8 cellular contexts compared by ENCODE assay signal in genomic region chr17:60971515-60972369, GRCh38.
A peak's percentile ranks its signal among the peaks of the same experiment; 100 is the strongest.
DNase-seq lines count a peak whose midpoint lies in the region; FAIRE-seq and TF ChIP-seq lines count a peak whose summit lies in the region.

No MANE protein-coding gene starts in this region.

- CTCF ChIA-PET in OCI-LY7 (lab: Charles Lee; ENCODE audit: unreplicated experiment), result no interaction called here

- intact Hi-C loops in OCI-LY7 (cut with micrococcal nuclease; ENCODE audit: unreplicated experiment), result no loop called here

- no peak overlapping the region for H3K4me2 ChIP-seq in OCI-LY7 (ENCODE audit: low read length)

- H3K36me3 ChIP-seq in OCI-LY7 (ENCODE audit: insufficient read depth, low read length), result no peaks in the 10 kb centered on the region

- no peaks in the 10 kb centered on the region for H3K79me2 ChIP-seq in OCI-LY7 (ENCODE audit: insufficient read depth, low read depth, low read length)

- no peaks in the 10 kb centered on the region for H4K20me1 ChIP-seq in OCI-LY7 (ENCODE audit: insufficient read depth, low read length)

- no peaks in the 10 kb centered on the region for H3K4me1 ChIP-seq in OCI-LY7 (ENCODE audit: insufficient read depth, low read length, poor library complexity, severe bottlenecking)

- peak; percentile 80 for FAIRE-seq in HTR-8/SVneo (lab: Jason Lieb, UNC)

- no peaks in the 10 kb centered on the region for H3K9me2 ChIP-seq in OCI-LY7 (ENCODE audit: insufficient read depth, low read length)

- in situ Hi-C loops in G401 (cut with HindIII; ENCODE audit: low sequenced_read_pairs), result no loop called here

- H3K9me3 ChIP-seq in OCI-LY7 (ENCODE audit: low read length), result no peaks in the 10 kb centered on the region

- peak; percentile 75 for TF ChIP-seq CTCF in OCI-LY7 (conservative IDR thresholded peaks at IDR 0.05; ENCODE audit: low read length)

- no peak overlapping the region for H3K27ac ChIP-seq in OCI-LY7 (ENCODE audit: low read depth, low read length, poor library complexity, severe bottlenecking)

- POLR2A ChIA-PET in OCI-LY7 (lab: Charles Lee), result interaction anchor here (0.6 kb wide), 1 partner anchor 243 kb away, joined by 4 read pairs; no protein-coding TSS in a partner anchor

- no peak overlapping the region for H2AFZ ChIP-seq in OCI-LY7 (ENCODE audit: low read length)

- no peak overlapping the region for H3K4me3 ChIP-seq in OCI-LY7 (ENCODE audit: low read depth, low read length, poor library complexity, severe bottlenecking)

- BruUV-seq in OCI-LY7 (replicated peaks; lab: Mats Ljungman, UMichigan), result no TSS peak

- DNase-seq in G401 (ENCODE audit: low spot score) (peak; percentile 11), HTR-8/SVneo (ENCODE audit: insufficient read length, low spot score) (peak; percentile 66), OCI-LY7 (ENCODE audit: low spot score) (peak; percentile 25), amniotic stem cell (lab: John Stamatoyannopoulos, UW) (peak; percentile 43), iPS DF 4.7 (ENCODE audit: extremely low read depth, low spot score) (peak; percentile 28), middle frontal gyrus (ENCODE audit: extremely low spot score, low spot score) (no peak), DMS79 (lab: John Stamatoyannopoulos, UW) (no peak)
- peak; percentile 19 to 28 for DNase-seq in stimulated activated CD4-positive, alpha-beta T cell treated with anti-CD3 and anti-CD28 coated beads, Interleukin-2, amount 100 ng/mL, for 48 hours

Comparison
In these comparisons a context has a peak if more than half of its experiments do, and no peak if none do; other contexts are left out.
1. DNase-seq: peak in G401 (single experiment), HTR-8/SVneo (single experiment), OCI-LY7 (single experiment), amniotic stem cell (single experiment), iPS DF 4.7 (single experiment) and stimulated activated CD4-positive, alpha-beta T cell treated with anti-CD3 and anti-CD28 coated beads, Interleukin-2, amount 100 ng/mL, for 48 hours (2 of 2); none in middle frontal gyrus (single experiment) and DMS79 (single experiment).